Comparison of ENCODE assay signal across 7 cellular contexts in the genomic region with DNA sequence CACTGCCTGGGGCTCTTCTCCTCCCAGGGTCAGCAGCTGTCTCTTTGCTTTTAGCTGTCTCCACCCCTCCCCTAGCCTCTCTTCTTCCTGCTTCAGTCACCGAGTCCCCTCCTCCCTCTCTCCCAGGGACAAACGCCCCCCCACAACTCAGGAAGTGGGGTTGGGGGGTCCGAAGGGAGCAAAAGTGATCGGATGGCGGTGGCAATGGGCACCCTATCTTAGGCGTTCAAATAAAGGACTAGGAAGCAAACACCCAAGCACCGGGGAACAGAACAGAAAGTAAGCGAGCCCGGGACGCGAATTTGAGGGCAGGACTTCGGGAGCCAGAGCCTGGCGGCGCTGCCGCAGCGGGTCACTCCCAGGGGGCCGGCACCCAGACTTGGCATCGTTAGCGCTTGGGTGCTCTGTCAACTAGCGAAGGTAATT. TPM values are rescaled to one million over a fixed set of nuclear protein-coding genes. Genes with fewer than 3 reads are reported as not detected.
DNase-seq lines count a peak whose midpoint lies in the region; ATAC-seq, FAIRE-seq and TF ChIP-seq lines count a peak whose summit lies in the region.

No MANE protein-coding gene starts in this region.

- WGBS in right cardiac atrium: 2% methylated on average over 20 of the region's 20 CpGs

- H3K9me3 Mint-ChIP-seq in activated naive CD4-positive, alpha-beta T cell treated with anti-CD3 and anti-CD28 coated beads, Interleukin-2, amount 50 U/mL, for 72 hours: no peaks in the 10 kb centered on the region

- peaks cover 4% of the 10 kb centered on the region for H3K4me1 ChIP-seq in right cardiac atrium (ENCODE audit: control insufficient read depth, insufficient read depth, low read length)
- peaks cover 12 to 23% of the 10 kb centered on the region in 2 donors for H3K4me1 ChIP-seq in gastrocnemius medialis

- H3K9me3 ChIP-seq in right cardiac atrium (ENCODE audit: control insufficient read depth, low read length) (no peaks in the 10 kb centered on the region), gastrocnemius medialis (no peaks in the 10 kb centered on the region)

- H3K27me3 ChIP-seq in right cardiac atrium (ENCODE audit: control insufficient read depth, insufficient read depth): no peaks in the 10 kb centered on the region
- peaks cover 6 to 7% (median 7%) of the 10 kb centered on the region in 3 donors for H3K27me3 ChIP-seq in gastrocnemius medialis

- no peak for ATAC-seq in activated naive CD4-positive, alpha-beta T cell treated with anti-CD3 and anti-CD28 coated beads, Interleukin-2, amount 50 U/mL, for 72 hours
- ATAC-seq in right cardiac atrium (peak; percentile 22 to 25), gastrocnemius medialis (peak in 1 of 2 donors; percentile 34), HG02840 (IDR thresholded peaks at IDR 0.05; ENCODE audit: low FRiP score, unreplicated experiment) (no peak)

- H3K4me3 ChIP-seq in right cardiac atrium (ENCODE audit: low read length): peak overlapping the region; percentile 94
- peak overlapping the region; percentile 59 to 70 (median 68) for H3K4me3 ChIP-seq in gastrocnemius medialis

- no peak for FAIRE-seq in frontal cortex (lab: Jason Lieb, UNC)

- intact Hi-C loops in right cardiac atrium (cut with DNase I) (no loop called here), gastrocnemius medialis (cut with DNase I; ENCODE audit: low total_unique reads) (no loop called here)

- H3K36me3 Mint-ChIP-seq in activated naive CD4-positive, alpha-beta T cell treated with anti-CD3 and anti-CD28 coated beads, Interleukin-2, amount 50 U/mL, for 72 hours: peaks cover 12 to 19% of the 10 kb centered on the region in 2 donors

- peak overlapping the region; percentile 80 for H3K27ac ChIP-seq in right cardiac atrium (ENCODE audit: low read length)
- H3K27ac ChIP-seq in gastrocnemius medialis: peak overlapping the region; percentile 72 to 78 (median 76)

- H3K27ac Mint-ChIP-seq in activated naive CD4-positive, alpha-beta T cell treated with anti-CD3 and anti-CD28 coated beads, Interleukin-2, amount 50 U/mL, for 72 hours: peak overlapping the region; percentile 76 to 92

- TF ChIP-seq POLR2A in GM18951 (IDR thresholded peaks at IDR 0.05; ENCODE audit: extremely low read depth, insufficient read depth, insufficient read length) (peak; percentile 33), gastrocnemius medialis (IDR thresholded peaks at IDR 0.05) (no peak)

- in situ Hi-C loops in GM18951 (cut with MboI; ENCODE audit: low sequenced_read_pairs, unreplicated experiment): no loop called here
- in situ Hi-C loops in gastrocnemius medialis (cut with MboI; ENCODE audit: low sequenced_read_pairs in 4 of 4): no loop called here

- DNase-seq in NOMO-1 treated with dmso at 0.1 percent for 144 hours (lab: John Stamatoyannopoulos, UW; ENCODE audit: unreplicated experiment) (peak; percentile 33), right cardiac atrium (peak; percentile 50 to 80 (median 74)), gastrocnemius medialis (no peak), frontal cortex (ENCODE audit: low spot score in 2 of 2) (no peak)
- DNase-seq in activated naive CD4-positive, alpha-beta T cell treated with anti-CD3 and anti-CD28 coated beads, Interleukin-2, amount 50 U/mL, for 72 hours (ENCODE audit: low spot score in 2 of 2): peak in 1 of 2 donors; percentile 47

- H3K36me3 ChIP-seq in gastrocnemius medialis: no peaks in the 10 kb centered on the region

- TF ChIP-seq CTCF in gastrocnemius medialis (IDR thresholded peaks at IDR 0.05 in 4 of 5, conservative IDR thresholded peaks at IDR 0.05 in 1 of 5): no peak

RNA-seq across cellular contexts. Expression of a gene that starts 1.0 kb away (rescaled TPM):
- total RNA-seq in activated naive CD4-positive, alpha-beta T cell treated with anti-CD3 and anti-CD28 coated beads, Interleukin-2, amount 50 U/mL, for 72 hours: 10 to 100 TPM; 39.2 to 50.8 TPM
- total RNA-seq in right cardiac atrium (1 to 10 TPM; 4.7 to 9.1 (median 6.5) TPM), gastrocnemius medialis (1 to 10 TPM; 1.9 to 6.8 (median 4.2) TPM), frontal cortex (1.2 TPM)
- 5.7 TPM for polyA plus RNA-seq in right cardiac atrium

RNA-seq across cellular contexts. Expression of a gene that starts 40.1 kb away (rescaled TPM):
- 10 to 100 TPM; 43.8 to 57.0 TPM for total RNA-seq in activated naive CD4-positive, alpha-beta T cell treated with anti-CD3 and anti-CD28 coated beads, Interleukin-2, amount 50 U/mL, for 72 hours
- total RNA-seq in right cardiac atrium (10 to 100 TPM; 14.6 to 17.8 (median 16.7) TPM), gastrocnemius medialis (10 to 100 TPM in 1 of 4 donors, 1 to 10 TPM in 3; 5.8 to 11.7 (median 8.2) TPM), frontal cortex (2.9 TPM)
- 17.1 TPM for polyA plus RNA-seq in right cardiac atrium

Comparison
In these comparisons a context has a peak if more than half of its experiments do, and no peak if none do; other contexts are left out.
1. DNase-seq: peak in NOMO-1 treated with dmso at 0.1 percent for 144 hours (single experiment) and right cardiac atrium (3 of 3); none in gastrocnemius medialis (0 of 2) and frontal cortex (0 of 2).
2. ATAC-seq: peak in right cardiac atrium (2 of 2); none in activated naive CD4-positive, alpha-beta T cell treated with anti-CD3 and anti-CD28 coated beads, Interleukin-2, amount 50 U/mL, for 72 hours (0 of 2) and HG02840 (single experiment).